ENCODE assay signal across 3 cellular contexts in genomic region chr22:23353696-23354095, GRCh38.
"Had no signal": no experiment of that assay in that cellular context is flagged by ENCODE, and none has a peak within 500 bp of the region (broad histone marks: within the 10 kb centered on the region; RNA-seq: fewer than 3 reads in every experiment).

No MANE protein-coding gene starts in this region.

- DNase-seq: GDM1, GF-D8 had no signal

- H3K4me3 ChIP-seq: GM12878 had no signal

- ATAC-seq: GM12878 had no signal
